ENCODE assay signal across 26 cellular contexts in genomic region chr17:73625006-73625405, GRCh38. TPM values are rescaled to one million over a fixed set of nuclear protein-coding genes. Genes with fewer than 3 reads are reported as not detected.
A peak's percentile ranks its signal among the peaks of the same experiment; 100 is the strongest.
DNase-seq lines count a peak whose midpoint lies in the region; ATAC-seq and TF ChIP-seq lines count a peak whose summit lies in the region.
"Had no signal": no experiment of that assay in that cellular context is flagged by ENCODE, and none has a peak within 500 bp of the region (broad histone marks: within the 10 kb centered on the region; RNA-seq: fewer than 3 reads in every experiment).

No MANE protein-coding gene starts in this region.

- no peaks in the 10 kb centered on the region for H3K9me3 ChIP-seq in cardiac muscle cell (ENCODE audit: low read depth)
- no peaks in the 10 kb centered on the region for H3K9me3 ChIP-seq in esophagus squamous epithelium
- no peaks in the 10 kb centered on the region for H3K9me3 ChIP-seq in osteoblast (ENCODE audit: low read depth, low read length)

- no peaks in the 10 kb centered on the region for H3K36me3 Mint-ChIP-seq in stimulated activated memory B cell treated with anti-CD40 and anti-IgM and Interleukin-4, amounts not matched to agents 10 μg/mL and 1 μg/mL and 100 μg/mL, for 72 hours
- H3K36me3 Mint-ChIP-seq: CD4-positive, alpha-beta memory T cell; natural killer cell treated with Interleukin-12 subunit alpha and Interleukin-12 subunit beta and Interleukin-15 and Interleukin-18, amount 100 ng/mL, for 72 hours had no signal

- H3K27ac Mint-ChIP-seq in stimulated activated memory B cell treated with anti-CD40 and anti-IgM and Interleukin-4, amounts not matched to agents 10 μg/mL and 1 μg/mL and 100 μg/mL, for 72 hours = no peak overlapping the region
- H3K27ac Mint-ChIP-seq: activated CD4-positive, alpha-beta memory T cell treated with anti-CD3 and anti-CD28 coated beads, Interleukin-2, amount 10 ng/mL, durations not matched to agents 7 days and 5 days; activated naive CD8-positive, alpha-beta T cell treated with anti-CD3 and anti-CD28 coated beads, Interleukin-2, amount 10 ng/mL, durations not matched to agents 7 days and 5 days; GM23338; natural killer cell treated with Interleukin-12 subunit alpha and Interleukin-12 subunit beta and Interleukin-15 and Interleukin-18, amount 100 ng/mL, for 72 hours had no signal

- H3K36me3 ChIP-seq in cardiac muscle cell = no peaks in the 10 kb centered on the region
- H3K36me3 ChIP-seq in esophagus squamous epithelium = no peaks in the 10 kb centered on the region
- no peaks in the 10 kb centered on the region for H3K36me3 ChIP-seq in osteoblast (ENCODE audit: insufficient read depth, low read length)

- peaks cover 33% of the 10 kb centered on the region for H3K4me1 Mint-ChIP-seq in stimulated activated memory B cell treated with anti-CD40 and anti-IgM and Interleukin-4, amounts not matched to agents 10 μg/mL and 1 μg/mL and 100 μg/mL, for 72 hours
- H3K4me1 Mint-ChIP-seq: activated CD4-positive, alpha-beta memory T cell treated with anti-CD3 and anti-CD28 coated beads, Interleukin-2, amount 10 ng/mL, durations not matched to agents 7 days and 5 days; CD4-positive, alpha-beta memory T cell had no signal

- intact Hi-C loops in cardiac septum (cut with DNase I) = no loop called here
- intact Hi-C loops in esophagus squamous epithelium (cut with DNase I) = no loop called here

- H3K27ac ChIP-seq in cardiac muscle cell (peak overlapping the region; percentile 54), esophagus squamous epithelium (peak overlapping the region; percentile 51 to 82 (median 75)), osteoblast (ENCODE audit: low read depth, low read length) (no peak overlapping the region)
- H3K27ac ChIP-seq: HL-60, parathyroid adenoma had no signal

- no peaks in the 10 kb centered on the region for H3K79me2 ChIP-seq in osteoblast (ENCODE audit: insufficient read depth, low read length)
- H3K79me2 ChIP-seq: parathyroid adenoma had no signal

- no peak for TF ChIP-seq CTCF in cardiac muscle cell (IDR thresholded peaks at IDR 0.05; ENCODE audit: low read depth, low read length)
- no peak for TF ChIP-seq CTCF in esophagus squamous epithelium (IDR thresholded peaks at IDR 0.05)
- TF ChIP-seq CTCF in osteoblast (IDR thresholded peaks at IDR 0.05; ENCODE audit: extremely low read depth, low read depth, low read length) = no peak

- no peak for TF ChIP-seq POLR2A in esophagus squamous epithelium (IDR thresholded peaks at IDR 0.05)

- H2AFZ ChIP-seq in osteoblast (ENCODE audit: low read length) = no peak overlapping the region
- H2AFZ ChIP-seq: GM23338, parathyroid adenoma had no signal

- H3K4me1 ChIP-seq in cardiac muscle cell (ENCODE audit: low read depth) (peaks cover 46% of the 10 kb centered on the region), esophagus squamous epithelium (peaks cover 0 to 22% (median 21%) of the 10 kb centered on the region in 3 donors), osteoblast (ENCODE audit: insufficient read depth, low read length) (no peaks in the 10 kb centered on the region)
- H3K4me1 ChIP-seq: parathyroid adenoma had no signal

- H3K4me3 ChIP-seq in cardiac muscle cell = no peak overlapping the region
- no peak overlapping the region for H3K4me3 ChIP-seq in esophagus squamous epithelium
- no peak overlapping the region for H3K4me3 ChIP-seq in osteoblast (ENCODE audit: insufficient read depth, low read length)
- H3K4me3 ChIP-seq: GM23338 had no signal

- no peak for ATAC-seq in stimulated activated memory B cell treated with anti-CD40 and anti-IgM and Interleukin-4, amounts not matched to agents 10 μg/mL and 1 μg/mL and 100 μg/mL, for 72 hours
- ATAC-seq: GM23338; left ventricle myocardium superior; natural killer cell treated with Interleukin-12 subunit alpha and Interleukin-12 subunit beta and Interleukin-15 and Interleukin-18, amount 100 ng/mL, for 72 hours; right cardiac atrium had no signal

- no peak overlapping the region for H3K4me3 Mint-ChIP-seq in stimulated activated memory B cell treated with anti-CD40 and anti-IgM and Interleukin-4, amounts not matched to agents 10 μg/mL and 1 μg/mL and 100 μg/mL, for 72 hours
- H3K4me3 Mint-ChIP-seq: activated CD4-positive, alpha-beta memory T cell treated with anti-CD3 and anti-CD28 coated beads, Interleukin-2, amount 10 ng/mL, durations not matched to agents 7 days and 5 days; activated naive CD8-positive, alpha-beta T cell treated with anti-CD3 and anti-CD28 coated beads, Interleukin-2, amount 10 ng/mL, durations not matched to agents 7 days and 5 days; CD4-positive, alpha-beta memory T cell; GM23338; natural killer cell treated with Interleukin-12 subunit alpha and Interleukin-12 subunit beta and Interleukin-15 and Interleukin-18, amount 100 ng/mL, for 72 hours had no signal

- no peak for DNase-seq in cardiac muscle cell (ENCODE audit: low read depth in 1 of 2, low spot score in 1 of 2)
- no peak for DNase-seq in cardiac septum (ENCODE audit: low spot score)
- no peak for DNase-seq in esophagus squamous epithelium (lab: John Stamatoyannopoulos, UW)
- DNase-seq in osteoblast (ENCODE audit: insufficient read length, low spot score, missing footprints) = peak; percentile 32
- DNase-seq in NCI-H345 treated with DMSO at 0.1 percent for 48 hours (lab: John Stamatoyannopoulos, UW; ENCODE audit: unreplicated experiment) = no peak
- no peak for DNase-seq in D341Med (ENCODE audit: low spot score)
- no peak for DNase-seq in T-helper 2 cell
- DNase-seq: activated CD4-positive, alpha-beta memory T cell treated with anti-CD3 and anti-CD28 coated beads, Interleukin-2, amount 10 ng/mL, durations not matched to agents 7 days and 5 days; activated CD4-positive, alpha-beta T cell treated with anti-CD3 and anti-CD28 coated beads for 1 hour; activated CD8-positive, alpha-beta memory T cell treated with anti-CD3 and anti-CD28 coated beads, Interleukin-2, amount 50 U/mL, for 48 hours; activated naive CD8-positive, alpha-beta T cell treated with anti-CD3 and anti-CD28 coated beads, Interleukin-2, amount 10 ng/mL, durations not matched to agents 7 days and 5 days; CD4-positive, alpha-beta memory T cell; glutamatergic neuron; left ventricle myocardium superior; NCI-H146; NCI-H69; right cardiac atrium; stimulated activated CD4-positive, alpha-beta T cell treated with anti-CD3 and anti-CD28 coated beads, Interleukin-12 subunit alpha, Interleukin-12 subunit beta, amount 100 ng/mL, for 4 hours; stimulated activated CD4-positive, alpha-beta T cell treated with anti-CD3 and anti-CD28 coated beads, Interleukin-4, amount 100 ng/mL, for 1 hour; substantia nigra; T-helper 1 cell had no signal

- H3K27me3 ChIP-seq in cardiac muscle cell (no peaks in the 10 kb centered on the region), esophagus squamous epithelium (no peaks in the 10 kb centered on the region), osteoblast (ENCODE audit: insufficient read depth, low read length) (no peaks in the 10 kb centered on the region)

- H4K20me1 ChIP-seq in osteoblast (ENCODE audit: insufficient read depth, low read length) = no peaks in the 10 kb centered on the region

- no peaks in the 10 kb centered on the region for H3K27me3 Mint-ChIP-seq in stimulated activated memory B cell treated with anti-CD40 and anti-IgM and Interleukin-4, amounts not matched to agents 10 μg/mL and 1 μg/mL and 100 μg/mL, for 72 hours
- H3K27me3 Mint-ChIP-seq: CD4-positive, alpha-beta memory T cell had no signal

- H3K9me3 Mint-ChIP-seq in stimulated activated memory B cell treated with anti-CD40 and anti-IgM and Interleukin-4, amounts not matched to agents 10 μg/mL and 1 μg/mL and 100 μg/mL, for 72 hours = no peaks in the 10 kb centered on the region
- H3K9me3 Mint-ChIP-seq: activated CD4-positive, alpha-beta memory T cell treated with anti-CD3 and anti-CD28 coated beads, Interleukin-2, amount 10 ng/mL, durations not matched to agents 7 days and 5 days; activated naive CD8-positive, alpha-beta T cell treated with anti-CD3 and anti-CD28 coated beads, Interleukin-2, amount 10 ng/mL, durations not matched to agents 7 days and 5 days; GM23338; natural killer cell treated with Interleukin-12 subunit alpha and Interleukin-12 subunit beta and Interleukin-15 and Interleukin-18, amount 100 ng/mL, for 72 hours had no signal

- H3K4me2 ChIP-seq in osteoblast (ENCODE audit: insufficient read depth, low read length) = no peak overlapping the region
- H3K4me2 ChIP-seq: GM23338 had no signal

- 47 to 58% methylated on average over 2 to 6 of the region's 7 CpGs for WGBS in esophagus squamous epithelium, 2 donors

RNA-seq across cellular contexts. Expression of gene SDK2, which starts 19.2 kb away (rescaled TPM):
- total RNA-seq in cardiac muscle cell (36.8 and 46.8 TPM in 2 replicates), cardiac septum (3.0 TPM), esophagus squamous epithelium (1 to 10 TPM; 1.7 to 5.5 (median 2.4) TPM), osteoblast (under 0.01 TPM in 2 replicates)
- polyA plus RNA-seq in cardiac muscle cell = 11.8 and 14.2 TPM in 2 replicates
